ENCODE assay signal across 19 cellular contexts in genomic region chr12:4483885-4484823, GRCh38. TPM values are rescaled to one million over a fixed set of nuclear protein-coding genes. Genes with fewer than 3 reads are reported as not detected.
DNase-seq lines count a peak whose midpoint lies in the region; ATAC-seq and TF ChIP-seq lines count a peak whose summit lies in the region.
"Had no signal": no experiment of that assay in that cellular context is flagged by ENCODE, and none has a peak within 500 bp of the region (broad histone marks: within the 10 kb centered on the region; RNA-seq: fewer than 3 reads in every experiment).

No MANE protein-coding gene starts in this region.

- no peak overlapping the region for H3K4me2 ChIP-seq in MM.1S (ENCODE audit: low read depth, low read length)

- ATAC-seq in activated CD8-positive, alpha-beta memory T cell treated with anti-CD3 and anti-CD28 coated beads, Interleukin-2, amount 10 ng/mL, durations not matched to agents 7 days and 5 days = no peak
- no peak for ATAC-seq in GM21526 (IDR thresholded peaks at IDR 0.05; ENCODE audit: low FRiP score, unreplicated experiment)
- ATAC-seq: activated T-cell treated with anti-CD3 and anti-CD28 coated beads, Interleukin-2, amount 50 U/mL, for 4 hours had no signal

- H3K27ac ChIP-seq in MM.1S (ENCODE audit: low read length) = no peak overlapping the region
- H3K27ac ChIP-seq: GM23248, testis had no signal

- no peaks in the 10 kb centered on the region for H3K9me2 ChIP-seq in MM.1S (replicated peaks; ENCODE audit: insufficient read depth, low read length)

- H3K79me2 ChIP-seq in MM.1S (ENCODE audit: low read length) = no peaks in the 10 kb centered on the region

- DNase-seq in activated CD4-positive, alpha-beta T cell treated with anti-CD3 and anti-CD28 coated beads, Interleukin-2, amount 10 ng/mL, durations not matched to agents 24 days and 14 days = no peak
- DNase-seq in activated CD4-positive, alpha-beta T cell treated with anti-CD3 and anti-CD28 coated beads for 4 hours = no peak
- DNase-seq in NCI-H2196 (lab: John Stamatoyannopoulos, UW; ENCODE audit: unreplicated experiment) (peak; percentile 8), dermis blood vessel endothelial cell (peak; percentile 15), NCI-H146 treated with DMSO at 0.1 percent for 48 hours (lab: John Stamatoyannopoulos, UW; ENCODE audit: unreplicated experiment) (no peak), MM.1S (no peak)
- DNase-seq in activated CD8-positive, alpha-beta memory T cell treated with anti-CD3 and anti-CD28 coated beads, Interleukin-2, amount 10 ng/mL, durations not matched to agents 7 days and 5 days = no peak
- DNase-seq: activated CD4-positive, alpha-beta T cell treated with anti-CD3 and anti-CD28 coated beads for 48 hours; activated naive CD8-positive, alpha-beta T cell treated with anti-CD3 and anti-CD28 coated beads, Interleukin-2, amount 10 ng/mL, durations not matched to agents 7 days and 5 days; activated T-cell treated with anti-CD3 and anti-CD28 coated beads, Interleukin-2, amount 50 U/mL, for 4 hours; COR-L47; GM23248; mesendoderm; NCI-H1092; SHP77; testis had no signal

- no peak overlapping the region for H2AFZ ChIP-seq in MM.1S (ENCODE audit: low read length)
- H2AFZ ChIP-seq: GM23248 had no signal

- no peak overlapping the region for H3K9ac ChIP-seq in MM.1S (ENCODE audit: low read length)
- H3K9ac ChIP-seq: GM23248 had no signal

- H3K36me3 ChIP-seq in MM.1S (replicated peaks; ENCODE audit: insufficient read depth, low read length) = no peaks in the 10 kb centered on the region

- peak overlapping the region; percentile 39 for H3K27ac Mint-ChIP-seq in activated CD4-positive, alpha-beta T cell treated with anti-CD3 and anti-CD28 coated beads, Interleukin-2, amount 10 ng/mL, durations not matched to agents 24 days and 14 days
- H3K27ac Mint-ChIP-seq in activated CD8-positive, alpha-beta memory T cell treated with anti-CD3 and anti-CD28 coated beads, Interleukin-2, amount 10 ng/mL, durations not matched to agents 7 days and 5 days = no peak overlapping the region
- H3K27ac Mint-ChIP-seq: activated naive CD8-positive, alpha-beta T cell treated with anti-CD3 and anti-CD28 coated beads, Interleukin-2, amount 10 ng/mL, durations not matched to agents 7 days and 5 days had no signal

- H3K27me3 Mint-ChIP-seq in activated CD4-positive, alpha-beta T cell treated with anti-CD3 and anti-CD28 coated beads, Interleukin-2, amount 10 ng/mL, durations not matched to agents 24 days and 14 days = peaks cover 2% of the 10 kb centered on the region
- peaks cover 5% of the 10 kb centered on the region for H3K27me3 Mint-ChIP-seq in activated CD8-positive, alpha-beta memory T cell treated with anti-CD3 and anti-CD28 coated beads, Interleukin-2, amount 10 ng/mL, durations not matched to agents 7 days and 5 days

- intact Hi-C loops in activated CD4-positive, alpha-beta T cell treated with anti-CD3 and anti-CD28 coated beads, Interleukin-2, amount 10 ng/mL, durations not matched to agents 24 days and 14 days (cut with micrococcal nuclease) = no loop called here

- H3K4me3 ChIP-seq in MM.1S (ENCODE audit: low read length) = no peak overlapping the region
- H3K4me3 ChIP-seq: GM23248, testis had no signal

- no peaks in the 10 kb centered on the region for H3K9me3 ChIP-seq in MM.1S (replicated peaks; ENCODE audit: insufficient read depth, low read length)
- H3K9me3 ChIP-seq: testis had no signal

- no peak for TF ChIP-seq CTCF in MM.1S (IDR thresholded peaks at IDR 0.05; ENCODE audit: low read length)

- peaks cover 8% of the 10 kb centered on the region for H3K9me3 Mint-ChIP-seq in activated CD4-positive, alpha-beta T cell treated with anti-CD3 and anti-CD28 coated beads, Interleukin-2, amount 10 ng/mL, durations not matched to agents 24 days and 14 days
- peaks cover 4% of the 10 kb centered on the region for H3K9me3 Mint-ChIP-seq in activated CD8-positive, alpha-beta memory T cell treated with anti-CD3 and anti-CD28 coated beads, Interleukin-2, amount 10 ng/mL, durations not matched to agents 7 days and 5 days (ENCODE audit: low read depth)

- CTCF ChIA-PET in activated CD8-positive, alpha-beta memory T cell treated with anti-CD3 and anti-CD28 coated beads, Interleukin-2, amount 10 ng/mL, durations not matched to agents 7 days and 5 days (lab: Charles Lee) = interaction anchor here (0.8 kb wide), 1 partner anchor 43 kb away, joined by 4 read pairs; no protein-coding TSS in a partner anchor

- peaks cover 8% of the 10 kb centered on the region for H3K4me1 Mint-ChIP-seq in activated CD4-positive, alpha-beta T cell treated with anti-CD3 and anti-CD28 coated beads, Interleukin-2, amount 10 ng/mL, durations not matched to agents 24 days and 14 days
- H3K4me1 Mint-ChIP-seq in activated CD8-positive, alpha-beta memory T cell treated with anti-CD3 and anti-CD28 coated beads, Interleukin-2, amount 10 ng/mL, durations not matched to agents 7 days and 5 days = no peaks in the 10 kb centered on the region

- H3K4me3 Mint-ChIP-seq in activated CD4-positive, alpha-beta T cell treated with anti-CD3 and anti-CD28 coated beads, Interleukin-2, amount 10 ng/mL, durations not matched to agents 24 days and 14 days = no peak overlapping the region
- H3K4me3 Mint-ChIP-seq in activated CD8-positive, alpha-beta memory T cell treated with anti-CD3 and anti-CD28 coated beads, Interleukin-2, amount 10 ng/mL, durations not matched to agents 7 days and 5 days = no peak overlapping the region
- H3K4me3 Mint-ChIP-seq: activated naive CD8-positive, alpha-beta T cell treated with anti-CD3 and anti-CD28 coated beads, Interleukin-2, amount 10 ng/mL, durations not matched to agents 7 days and 5 days; activated T-cell treated with anti-CD3 and anti-CD28 coated beads, Interleukin-2, amount 50 U/mL, for 4 hours had no signal

- H3F3A ChIP-seq in MM.1S (ENCODE audit: insufficient read depth, low read length) = peaks cover 5% of the 10 kb centered on the region; the same call in 1 of the 2 replicates

- no peaks in the 10 kb centered on the region for H3K27me3 ChIP-seq in MM.1S (replicated peaks; ENCODE audit: insufficient read depth, low read length)
- H3K27me3 ChIP-seq: testis had no signal

- H3K36me3 Mint-ChIP-seq in activated CD4-positive, alpha-beta T cell treated with anti-CD3 and anti-CD28 coated beads, Interleukin-2, amount 10 ng/mL, durations not matched to agents 24 days and 14 days (ENCODE audit: low read depth) = peaks cover 10% of the 10 kb centered on the region
- H3K36me3 Mint-ChIP-seq in activated CD8-positive, alpha-beta memory T cell treated with anti-CD3 and anti-CD28 coated beads, Interleukin-2, amount 10 ng/mL, durations not matched to agents 7 days and 5 days = peaks cover 13% of the 10 kb centered on the region

- no peaks in the 10 kb centered on the region for H3K4me1 ChIP-seq in MM.1S (ENCODE audit: low read length)
- H3K4me1 ChIP-seq: testis had no signal

- H4K20me1 ChIP-seq in MM.1S (ENCODE audit: insufficient read depth, low read length) = no peaks in the 10 kb centered on the region

RNA-seq across cellular contexts. Expression of gene FGF6, which starts 38.5 kb away (rescaled TPM):
- not detected in 2 replicates for total RNA-seq in activated CD4-positive, alpha-beta T cell treated with anti-CD3 and anti-CD28 coated beads, Interleukin-2, amount 10 ng/mL, durations not matched to agents 24 days and 14 days
- total RNA-seq in dermis blood vessel endothelial cell = not detected in 2 replicates
- total RNA-seq in activated CD8-positive, alpha-beta memory T cell treated with anti-CD3 and anti-CD28 coated beads, Interleukin-2, amount 10 ng/mL, durations not matched to agents 7 days and 5 days = not detected
- total RNA-seq: activated naive CD8-positive, alpha-beta T cell treated with anti-CD3 and anti-CD28 coated beads, Interleukin-2, amount 10 ng/mL, durations not matched to agents 7 days and 5 days; activated T-cell treated with anti-CD3 and anti-CD28 coated beads, Interleukin-2, amount 50 U/mL, for 4 hours; glomerular endothelial cell; GM23248; T-helper 2 cell treated with Interferon-gamma antibody and Interleukin-4, amounts not matched to agents 100 ng/mL and 5 ng/mL, for 36 hours; testis had no signal

RNA-seq across cellular contexts. Expression of gene RAD51AP1, which starts 54.5 kb away (rescaled TPM):
- 31.4 and 35.8 TPM in 2 replicates for total RNA-seq in activated CD4-positive, alpha-beta T cell treated with anti-CD3 and anti-CD28 coated beads, Interleukin-2, amount 10 ng/mL, durations not matched to agents 24 days and 14 days
- 12.3 and 34.2 TPM in 2 replicates for total RNA-seq in dermis blood vessel endothelial cell
- 10 to 100 TPM; 35.7 to 54.4 TPM for total RNA-seq in activated CD8-positive, alpha-beta memory T cell treated with anti-CD3 and anti-CD28 coated beads, Interleukin-2, amount 10 ng/mL, durations not matched to agents 7 days and 5 days

Comparison
In these comparisons a context has a peak if more than half of its experiments do, and no peak if none do; other contexts are left out.
1. DNase-seq: peak in NCI-H2196 (single experiment) and dermis blood vessel endothelial cell (single experiment); none in activated CD4-positive, alpha-beta T cell treated with anti-CD3 and anti-CD28 coated beads, Interleukin-2, amount 10 ng/mL, durations not matched to agents 24 days and 14 days (single experiment), activated CD4-positive, alpha-beta T cell treated with anti-CD3 and anti-CD28 coated beads for 4 hours (0 of 2), NCI-H146 treated with DMSO at 0.1 percent for 48 hours (single experiment), activated CD8-positive, alpha-beta memory T cell treated with anti-CD3 and anti-CD28 coated beads, Interleukin-2, amount 10 ng/mL, durations not matched to agents 7 days and 5 days (single experiment) and MM.1S (single experiment).